ENCODE assay signal across 8 cellular contexts in genomic region chr19:46748325-46749109, GRCh38. TPM values are rescaled to one million over a fixed set of nuclear protein-coding genes. Genes with fewer than 3 reads are reported as not detected.
DNase-seq lines count a peak whose midpoint lies in the region; ATAC-seq and TF ChIP-seq lines count a peak whose summit lies in the region.

No MANE protein-coding gene starts in this region.

- TF ChIP-seq CTCF in GM10266 (IDR thresholded peaks at IDR 0.05; ENCODE audit: control insufficient read depth, insufficient read depth, low read depth, missing control alignments) (peak; percentile 73), NB4 (IDR thresholded peaks at IDR 0.05; ENCODE audit: low read depth, low read length) (peak; percentile 100), coronary artery (IDR thresholded peaks at IDR 0.05) (peak; percentile 66)

- H3K4me3 ChIP-seq in NB4 (ENCODE audit: low read depth, low read length) = no peak overlapping the region
- no peak overlapping the region for H3K4me3 ChIP-seq in coronary artery

- no peak for TF ChIP-seq POLR2A in NB4 (IDR thresholded peaks at IDR 0.05; ENCODE audit: extremely low read depth, insufficient read length)

- peak overlapping the region; percentile 38 for H3K4me3 Mint-ChIP-seq in activated CD4-positive, alpha-beta T cell treated with anti-CD3 and anti-CD28 coated beads, Interleukin-2, amount 10 ng/mL, durations not matched to agents 7 days and 5 days

- H3K4me1 Mint-ChIP-seq in activated CD4-positive, alpha-beta T cell treated with anti-CD3 and anti-CD28 coated beads, Interleukin-2, amount 10 ng/mL, durations not matched to agents 7 days and 5 days = peaks cover 39% of the 10 kb centered on the region

- POLR2A ChIA-PET in activated CD4-positive, alpha-beta T cell treated with anti-CD3 and anti-CD28 coated beads, Interleukin-2, amount 10 ng/mL, durations not matched to agents 7 days and 5 days (lab: Charles Lee) = interaction anchor here (0.7 kb wide), 1 partner anchor 92 kb away, joined by 3 read pairs; no protein-coding TSS in a partner anchor

- H3K36me3 Mint-ChIP-seq in activated CD4-positive, alpha-beta T cell treated with anti-CD3 and anti-CD28 coated beads, Interleukin-2, amount 10 ng/mL, durations not matched to agents 7 days and 5 days (ENCODE audit: low read depth) = peaks cover 6% of the 10 kb centered on the region

- CTCF ChIA-PET in activated CD4-positive, alpha-beta T cell treated with anti-CD3 and anti-CD28 coated beads, Interleukin-2, amount 10 ng/mL, durations not matched to agents 7 days and 5 days (lab: Charles Lee) = interaction anchor here (0.6 to 1.5 kb wide), 4 partner anchors 18 to 1628 kb away, joined by 3 to 8 read pairs (median 7); no protein-coding TSS in a partner anchor

- DNase-seq in GM10266 (ENCODE audit: extremely low spot score) (peak; percentile 78), NB4 (ENCODE audit: low read depth) (peak; percentile 95), coronary artery (ENCODE audit: low spot score) (no peak), myocyte (ENCODE audit: low read depth) (peak; percentile 67), DMS114 treated with DMSO at 0.1 percent for 48 hours (lab: John Stamatoyannopoulos, UW; ENCODE audit: unreplicated experiment) (no peak)
- peak; percentile 83 for DNase-seq in activated CD4-positive, alpha-beta T cell treated with anti-CD3 and anti-CD28 coated beads, Interleukin-2, amount 10 ng/mL, durations not matched to agents 7 days and 5 days
- DNase-seq in stimulated activated naive CD4-positive, alpha-beta T cell treated with Interleukin-2 at 50 U/mL for 16 hours (lab: John Stamatoyannopoulos, UW) = peak; percentile 76

- no peak overlapping the region for H3K27ac ChIP-seq in coronary artery

- no peaks in the 10 kb centered on the region for H3K9me3 Mint-ChIP-seq in activated CD4-positive, alpha-beta T cell treated with anti-CD3 and anti-CD28 coated beads, Interleukin-2, amount 10 ng/mL, durations not matched to agents 7 days and 5 days

- ATAC-seq in GM18520 (IDR thresholded peaks at IDR 0.05; ENCODE audit: unreplicated experiment) = no peak

- no peaks in the 10 kb centered on the region for H3K27me3 Mint-ChIP-seq in activated CD4-positive, alpha-beta T cell treated with anti-CD3 and anti-CD28 coated beads, Interleukin-2, amount 10 ng/mL, durations not matched to agents 7 days and 5 days

- no peak overlapping the region for H3K27ac Mint-ChIP-seq in activated CD4-positive, alpha-beta T cell treated with anti-CD3 and anti-CD28 coated beads, Interleukin-2, amount 10 ng/mL, durations not matched to agents 7 days and 5 days

RNA-seq across cellular contexts. Expression of gene STRN4, which starts 2.3 kb away (rescaled TPM):
- total RNA-seq in activated CD4-positive, alpha-beta T cell treated with anti-CD3 and anti-CD28 coated beads, Interleukin-2, amount 10 ng/mL, durations not matched to agents 7 days and 5 days = 10 to 100 TPM; 77.9 to 86.4 TPM
- 75.0 and 82.5 TPM in 2 replicates for total RNA-seq in myocyte
- polyA plus RNA-seq in myocyte (2012) = 55.1 TPM

RNA-seq across cellular contexts. Expression of gene FKRP, which starts 2.7 kb away (rescaled TPM):
- total RNA-seq in activated CD4-positive, alpha-beta T cell treated with anti-CD3 and anti-CD28 coated beads, Interleukin-2, amount 10 ng/mL, durations not matched to agents 7 days and 5 days = 10 to 100 TPM; 16.9 to 20.5 TPM
- total RNA-seq in myocyte = 19.2 and 24.8 TPM in 2 replicates
- polyA plus RNA-seq in myocyte (2012) = 22.3 TPM

RNA-seq across cellular contexts. Expression of gene PRKD2, which starts 31.6 kb away (rescaled TPM):
- 100 to 1,000 TPM; 175 to 178 TPM for total RNA-seq in activated CD4-positive, alpha-beta T cell treated with anti-CD3 and anti-CD28 coated beads, Interleukin-2, amount 10 ng/mL, durations not matched to agents 7 days and 5 days
- total RNA-seq in myocyte = 5.2 and 10.6 TPM in 2 replicates
- 17.1 TPM for polyA plus RNA-seq in myocyte (2012)

RNA-seq across cellular contexts. Expression of gene SLC1A5, which starts 39.9 kb away (rescaled TPM):
- total RNA-seq in activated CD4-positive, alpha-beta T cell treated with anti-CD3 and anti-CD28 coated beads, Interleukin-2, amount 10 ng/mL, durations not matched to agents 7 days and 5 days = 100 to 1,000 TPM; 104 to 108 TPM
- total RNA-seq in myocyte = 32.8 and 49.0 TPM in 2 replicates
- 167 TPM for polyA plus RNA-seq in myocyte (2012)

Comparison
In these comparisons a context has a peak if more than half of its experiments do, and no peak if none do; other contexts are left out.
1. DNase-seq: peak in GM10266 (single experiment), NB4 (single experiment), activated CD4-positive, alpha-beta T cell treated with anti-CD3 and anti-CD28 coated beads, Interleukin-2, amount 10 ng/mL, durations not matched to agents 7 days and 5 days (single experiment), myocyte (single experiment) and stimulated activated naive CD4-positive, alpha-beta T cell treated with Interleukin-2 at 50 U/mL for 16 hours (single experiment); none in coronary artery (single experiment) and DMS114 treated with DMSO at 0.1 percent for 48 hours (single experiment).
2. RNA of gene PRKD2, which starts 31.6 kb away (total RNA-seq): 175 to 178 TPM in activated CD4-positive, alpha-beta T cell treated with anti-CD3 and anti-CD28 coated beads, Interleukin-2, amount 10 ng/mL, durations not matched to agents 7 days and 5 days; 5.2 to 10.6 TPM in myocyte; every median in the first group is over 10 times any median in the second.
3. Peak in every context shown above with its lines, with median percentiles within 50 percentile points of each other: CTCF ChIP-seq.